Comparison of ENCODE assay signal across 1 cellular context in genomic region chr15:61112231-61112630, GRCh38.
TF ChIP-seq lines count a peak whose summit lies in the region.

No MANE protein-coding gene starts in this region.

TF ChIP-seq in GM23338, 12 proteins besides CTCF, POLR2A, EP300 and RAD21 (continued from another document):
- no peak for TF ChIP-seq ZNF462 (CRISPR knock-in tag; IDR thresholded peaks at IDR 0.05)
- no peak for TF ChIP-seq CREB1 (CRISPR knock-in tag; IDR thresholded peaks at IDR 0.05; ENCODE audit: low read depth)
- no peak for TF ChIP-seq ZNF331 (CRISPR knock-in tag; IDR thresholded peaks at IDR 0.05; ENCODE audit: low read depth)
